ENCODE assay signal across 1 cellular context in the genomic region with DNA sequence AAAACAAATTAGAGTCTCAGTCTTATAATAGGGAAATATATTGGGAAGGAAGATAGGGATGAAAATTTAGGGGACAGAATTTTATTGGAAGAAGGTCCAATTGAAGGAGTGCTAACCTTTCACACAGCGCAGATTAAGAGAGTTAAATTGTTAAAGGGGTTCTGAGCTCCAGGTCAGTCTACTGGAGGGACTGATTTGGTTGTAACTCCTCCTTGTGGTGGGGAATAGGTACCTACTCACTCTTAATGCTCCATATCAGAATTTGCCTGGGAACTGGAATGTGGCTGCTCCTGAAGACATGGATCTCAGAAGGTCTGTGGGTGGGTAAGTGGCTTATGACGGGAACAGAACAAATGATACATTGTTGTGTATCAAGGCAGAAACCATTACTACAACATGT.
TF ChIP-seq lines count a peak whose summit lies in the region.

No MANE protein-coding gene starts in this region.

TF ChIP-seq in IMR-90, 13 proteins besides CTCF, POLR2A, EP300 and RAD21:
- TF ChIP-seq MAFK (IDR thresholded peaks at IDR 0.05; ENCODE audit: low read depth, low read length): no peak
- no peak for TF ChIP-seq BHLHE40 (IDR thresholded peaks at IDR 0.05; ENCODE audit: low read depth, low read length)
- TF ChIP-seq, protein P1, sequence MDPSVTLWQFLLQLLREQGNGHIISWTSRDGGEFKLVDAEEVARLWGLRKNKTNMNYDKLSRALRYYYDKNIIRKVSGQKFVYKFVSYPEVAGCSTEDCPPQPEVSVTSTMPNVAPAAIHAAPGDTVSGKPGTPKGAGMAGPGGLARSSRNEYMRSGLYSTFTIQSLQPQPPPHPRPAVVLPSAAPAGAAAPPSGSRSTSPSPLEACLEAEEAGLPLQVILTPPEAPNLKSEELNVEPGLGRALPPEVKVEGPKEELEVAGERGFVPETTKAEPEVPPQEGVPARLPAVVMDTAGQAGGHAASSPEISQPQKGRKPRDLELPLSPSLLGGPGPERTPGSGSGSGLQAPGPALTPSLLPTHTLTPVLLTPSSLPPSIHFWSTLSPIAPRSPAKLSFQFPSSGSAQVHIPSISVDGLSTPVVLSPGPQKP (IDR thresholded peaks at IDR 0.05; ENCODE audit: borderline replicate concordance, low read depth, low read length): no peak
- TF ChIP-seq RCOR1 (IDR thresholded peaks at IDR 0.05; ENCODE audit: insufficient replicate concordance, low read length): no peak
- no peak for TF ChIP-seq NFE2L2 (IDR thresholded peaks at IDR 0.05; ENCODE audit: low read depth, low read length)
- no peak for TF ChIP-seq FOS (IDR thresholded peaks at IDR 0.05; ENCODE audit: low read depth, low read length)
- TF ChIP-seq, protein P2, sequence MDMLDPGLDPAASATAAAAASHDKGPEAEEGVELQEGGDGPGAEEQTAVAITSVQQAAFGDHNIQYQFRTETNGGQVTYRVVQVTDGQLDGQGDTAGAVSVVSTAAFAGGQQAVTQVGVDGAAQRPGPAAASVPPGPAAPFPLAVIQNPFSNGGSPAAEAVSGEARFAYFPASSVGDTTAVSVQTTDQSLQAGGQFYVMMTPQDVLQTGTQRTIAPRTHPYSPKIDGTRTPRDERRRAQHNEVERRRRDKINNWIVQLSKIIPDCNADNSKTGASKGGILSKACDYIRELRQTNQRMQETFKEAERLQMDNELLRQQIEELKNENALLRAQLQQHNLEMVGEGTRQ (IDR thresholded peaks at IDR 0.05; ENCODE audit: low read depth, low read length): no peak
- TF ChIP-seq CEBPB (IDR thresholded peaks at IDR 0.05; ENCODE audit: low read depth, low read length): no peak
- no peak for TF ChIP-seq RFX5 (IDR thresholded peaks at IDR 0.05; ENCODE audit: low read depth, low read length)
- no peak for TF ChIP-seq MXI1 (IDR thresholded peaks at IDR 0.05; ENCODE audit: borderline replicate concordance, low read depth, low read length)
- no peak for TF ChIP-seq MAZ (IDR thresholded peaks at IDR 0.05; ENCODE audit: borderline replicate concordance, low read depth, low read length)
- no peak for TF ChIP-seq SMC3 (IDR thresholded peaks at IDR 0.05; ENCODE audit: low read depth, low read length)
